ENCODE assay signal across 5 cellular contexts in the genomic region with DNA sequence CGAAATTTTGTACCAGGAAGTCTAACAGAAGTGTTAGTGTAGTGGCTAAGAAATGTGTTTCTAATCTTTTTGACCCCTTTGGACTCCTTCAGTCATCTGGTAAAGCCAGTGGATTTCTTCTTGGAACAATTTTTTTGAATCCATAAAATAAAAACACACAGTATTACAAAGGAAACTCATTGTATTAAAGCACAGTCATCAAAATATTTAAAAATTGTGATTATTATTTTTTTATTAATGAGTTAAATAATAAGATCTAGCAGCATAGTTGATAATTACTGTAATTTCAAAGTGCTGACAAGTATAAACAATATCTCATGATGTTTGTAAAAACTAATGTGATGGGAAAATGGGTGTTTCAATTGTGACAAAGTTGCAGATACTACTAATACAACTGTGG.
"Had no signal": no experiment of that assay in that cellular context is flagged by ENCODE, and none has a peak within 500 bp of the region (broad histone marks: within the 10 kb centered on the region; RNA-seq: fewer than 3 reads in every experiment).

No MANE protein-coding gene starts in this region.

- DNase-seq: KBM-7, KG1 had no signal

- H3K27ac ChIP-seq: HL-60, KMS-11 had no signal

- H3K9ac ChIP-seq: KMS-11 had no signal

- H3K4me2 ChIP-seq: KMS-11 had no signal

- FAIRE-seq: HTR-8/SVneo had no signal
